In the genomic region with DNA sequence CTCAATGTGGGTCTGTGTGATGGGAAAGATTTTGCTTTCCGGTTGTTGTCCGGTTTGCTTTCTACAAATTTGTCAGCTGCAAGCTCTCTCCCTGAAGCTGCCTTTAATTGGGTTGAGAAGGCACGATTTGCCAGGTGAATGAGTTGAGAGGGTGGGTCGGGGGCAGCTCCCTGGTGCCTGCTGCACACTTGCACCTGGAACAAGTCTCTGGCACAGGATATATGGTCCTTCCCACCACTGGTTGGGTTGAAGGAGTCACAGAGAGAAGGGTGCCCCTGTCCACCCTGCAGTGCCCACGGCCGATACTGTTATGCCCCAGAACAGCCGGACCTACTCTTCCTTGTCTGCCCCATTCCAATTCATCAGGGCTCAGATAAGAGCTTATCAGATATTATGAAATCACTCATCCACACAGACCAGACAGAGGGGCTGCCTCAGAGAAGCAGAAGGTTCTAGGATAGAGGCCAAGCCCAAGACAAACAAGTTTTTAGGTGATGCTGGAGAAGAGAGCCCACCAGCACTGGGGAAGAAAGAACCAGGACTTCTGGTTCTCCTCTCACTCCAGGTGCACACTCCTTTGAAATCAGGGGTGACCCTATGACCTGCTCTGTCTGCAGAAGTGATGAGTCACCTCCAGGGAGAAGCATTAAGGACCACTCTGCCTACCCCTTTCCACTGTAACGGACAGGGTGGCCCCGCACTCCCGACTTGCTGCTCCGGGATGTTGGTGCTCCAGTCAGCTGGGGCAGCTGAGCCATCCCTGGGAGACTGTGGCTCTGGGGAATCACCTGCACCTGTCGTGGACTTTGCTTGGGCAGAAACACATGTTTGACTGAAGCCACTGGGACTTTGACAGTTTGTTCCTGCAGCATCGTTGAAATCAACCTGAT, we compare ENCODE assay signal across 29 cellular contexts. TPM values are rescaled to one million over a fixed set of nuclear protein-coding genes. Genes with fewer than 3 reads are reported as not detected.
DNase-seq lines count a peak whose midpoint lies in the region; ATAC-seq and TF ChIP-seq lines count a peak whose summit lies in the region.
"Had no signal": no experiment of that assay in that cellular context is flagged by ENCODE, and none has a peak within 500 bp of the region (broad histone marks: within the 10 kb centered on the region; RNA-seq: fewer than 3 reads in every experiment).

No MANE protein-coding gene starts in this region.

- intact Hi-C loops in upper lobe of right lung (cut with DNase I) = no loop called here

- H3K27me3 ChIP-seq in upper lobe of right lung = no peaks in the 10 kb centered on the region
- H3K27me3 ChIP-seq: ovary had no signal

- no peaks in the 10 kb centered on the region for H3K36me3 Mint-ChIP-seq in T-helper 17 cell (ENCODE audit: low read depth)
- H3K36me3 Mint-ChIP-seq: natural killer cell treated with Interleukin-12 subunit alpha and Interleukin-12 subunit beta and Interleukin-15 and Interleukin-18, amount 100 ng/mL, for 72 hours had no signal

- no peaks in the 10 kb centered on the region for H3K4me1 ChIP-seq in upper lobe of right lung
- H3K4me1 ChIP-seq: lower lobe of right lung had no signal

- H3K9me3 ChIP-seq in T-helper 17 cell (ENCODE audit: control insufficient read depth, low read length, poor library complexity, severe bottlenecking) (no peaks in the 10 kb centered on the region), upper lobe of right lung (no peaks in the 10 kb centered on the region)
- H3K9me3 ChIP-seq: lower lobe of right lung, mucosa of descending colon, ovary had no signal

- H3K27ac ChIP-seq in upper lobe of right lung = no peak overlapping the region
- H3K27ac ChIP-seq: KMS-11, lower lobe of right lung, ovary, WERI-Rb-1 had no signal

- DNase-seq in activated effector memory CD4-positive, alpha-beta T cell treated with anti-CD3 and anti-CD28 coated beads, Interleukin-2, amount 50 U/mL, for 16 hours = peak; percentile 45
- DNase-seq in activated effector memory CD4-positive, alpha-beta T cell treated with Interleukin-2 at 50 U/mL for 16 hours = no peak
- DNase-seq in T-helper 17 cell = no peak
- DNase-seq in mesenteric fat pad (ENCODE audit: low spot score) = peak; percentile 74
- peak; percentile 42 for DNase-seq in upper lobe of right lung
- no peak for DNase-seq in NCI-H1694 (lab: John Stamatoyannopoulos, UW)
- DNase-seq: ACHN; activated gamma-delta T cell; effector CD4-positive, alpha-beta T cell; erythroblast; lower lobe of right lung; mucosa of descending colon; NCI-H1417; NCI-H2081 treated with DMSO at 0.1 percent for 48 hours; NCI-H345; NCI-H82; OCI-M1; retina; small intestine; stimulated activated CD4-positive, alpha-beta T cell treated with anti-CD3 and anti-CD28 coated beads, Interleukin-1b, Interleukin-23, amount 100 ng/mL, for 48 hours; trophoblast cell; WERI-Rb-1 had no signal

- no peak overlapping the region for H3K4me3 Mint-ChIP-seq in T-helper 17 cell
- H3K4me3 Mint-ChIP-seq: GM23338; natural killer cell treated with Interleukin-12 subunit alpha and Interleukin-12 subunit beta and Interleukin-15 and Interleukin-18, amount 100 ng/mL, for 72 hours had no signal

- H3K4me1 Mint-ChIP-seq in T-helper 17 cell = peaks cover 21% of the 10 kb centered on the region

- TF ChIP-seq CTCF in upper lobe of right lung (IDR thresholded peaks at IDR 0.05) = no peak

- H3K4me3 ChIP-seq in upper lobe of right lung = no peak overlapping the region
- H3K4me3 ChIP-seq: GM23338, lower lobe of right lung, mucosa of descending colon, ovary had no signal

- H3K27me3 Mint-ChIP-seq in T-helper 17 cell = no peaks in the 10 kb centered on the region
- H3K27me3 Mint-ChIP-seq: natural killer cell treated with Interleukin-12 subunit alpha and Interleukin-12 subunit beta and Interleukin-15 and Interleukin-18, amount 100 ng/mL, for 72 hours had no signal

- H3K27ac Mint-ChIP-seq in T-helper 17 cell = peak overlapping the region; percentile 34
- H3K27ac Mint-ChIP-seq: GM23338; natural killer cell treated with Interleukin-12 subunit alpha and Interleukin-12 subunit beta and Interleukin-15 and Interleukin-18, amount 100 ng/mL, for 72 hours had no signal

- no peaks in the 10 kb centered on the region for H3K36me3 ChIP-seq in upper lobe of right lung
- H3K36me3 ChIP-seq: lower lobe of right lung, ovary, WERI-Rb-1 had no signal

- no peak for ATAC-seq in T-helper 17 cell
- ATAC-seq in upper lobe of right lung = no peak
- no peak for ATAC-seq in GM18858 (IDR thresholded peaks at IDR 0.05; ENCODE audit: unreplicated experiment)
- ATAC-seq in GM18907 (IDR thresholded peaks at IDR 0.05; ENCODE audit: unreplicated experiment) = no peak
- ATAC-seq: GM23338; lower lobe of right lung; mucosa of descending colon; natural killer cell treated with Interleukin-12 subunit alpha and Interleukin-12 subunit beta and Interleukin-15 and Interleukin-18, amount 100 ng/mL, for 72 hours; SK-N-SH treated with all-trans-retinoic acid at 6 μM for 48 hours had no signal

RNA-seq across cellular contexts. Expression of gene RTL6, which starts 45.3 kb away (rescaled TPM):
- total RNA-seq in T-helper 17 cell (10 to 100 TPM; 11.0 to 13.3 TPM), mesenteric fat pad (29.6 TPM), upper lobe of right lung (18.4 TPM)

Comparison
In these comparisons a context has a peak if more than half of its experiments do, and no peak if none do; other contexts are left out.
1. DNase-seq: peak in activated effector memory CD4-positive, alpha-beta T cell treated with anti-CD3 and anti-CD28 coated beads, Interleukin-2, amount 50 U/mL, for 16 hours (single experiment), mesenteric fat pad (single experiment) and upper lobe of right lung (single experiment); none in activated effector memory CD4-positive, alpha-beta T cell treated with Interleukin-2 at 50 U/mL for 16 hours (single experiment), T-helper 17 cell (0 of 3) and NCI-H1694 (single experiment).